Comparison of ENCODE assay signal across 28 cellular contexts in the genomic region with DNA sequence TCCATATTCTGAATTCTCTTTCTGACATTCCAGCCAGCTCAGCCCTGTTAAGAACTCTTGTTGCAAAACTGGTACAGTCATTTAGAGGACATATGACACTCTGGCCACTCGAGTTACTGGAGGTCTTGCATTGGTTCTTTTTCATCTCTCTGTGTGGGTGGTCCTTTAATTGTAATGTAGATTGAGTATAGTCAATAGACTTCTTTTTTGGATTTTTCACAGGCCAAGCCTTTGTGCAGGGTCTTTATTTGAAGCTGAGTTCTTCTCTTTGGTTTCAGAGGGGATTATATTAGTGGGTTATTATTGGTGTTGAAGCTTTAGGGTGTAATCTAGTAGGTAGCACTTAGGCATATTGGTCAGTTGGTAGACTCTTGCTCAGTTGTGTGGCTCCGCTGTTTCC.
"Had no signal": no experiment of that assay in that cellular context is flagged by ENCODE, and none has a peak within 500 bp of the region (broad histone marks: within the 10 kb centered on the region; RNA-seq: fewer than 3 reads in every experiment).

No MANE protein-coding gene starts in this region.

- H3K9me3 Mint-ChIP-seq: activated naive CD4-positive, alpha-beta T cell treated with anti-CD3 and anti-CD28 coated beads, Interleukin-2, amount 10 ng/mL, durations not matched to agents 7 days and 5 days; activated T-helper 2 cell treated with anti-CD3 and anti-CD28 coated beads, Interferon-gamma antibody, Interleukin-2, Interleukin-4, amounts not matched to agents 10 μg/mL and 5 μg/mL and 100 μg/mL, durations not matched to agents 14 hours and 24 hours and 36 hours had no signal

- H3K27ac Mint-ChIP-seq: activated B cell treated with CpG ODN at 0.5 μM for 24 hours; activated CD4-positive, alpha-beta T cell treated with anti-CD3 and anti-CD28 coated beads, Interleukin-2, amount 10 ng/mL, durations not matched to agents 24 days and 14 days; activated CD8-positive, alpha-beta memory T cell treated with anti-CD3 and anti-CD28 coated beads, Interleukin-2, amount 10 ng/mL, durations not matched to agents 7 days and 5 days; activated naive CD4-positive, alpha-beta T cell treated with anti-CD3 and anti-CD28 coated beads, Interleukin-2, amount 10 ng/mL, durations not matched to agents 7 days and 5 days; activated naive CD8-positive, alpha-beta T cell treated with anti-CD3 and anti-CD28 coated beads for 36 hours; activated T-helper 2 cell treated with anti-CD3 and anti-CD28 coated beads, Interferon-gamma antibody, Interleukin-2, Interleukin-4, amounts not matched to agents 10 μg/mL and 5 μg/mL and 100 μg/mL, durations not matched to agents 14 hours and 24 hours and 36 hours; T-helper 2 cell treated with Interferon-gamma antibody and Interleukin-4, amounts not matched to agents 5 μg/mL and 100 μg/mL, for 36 hours had no signal

- H3K27me3 ChIP-seq: Peyer's patch, SJSA1 had no signal

- ATAC-seq: activated CD8-positive, alpha-beta memory T cell treated with anti-CD3 and anti-CD28 coated beads, Interleukin-2, amount 10 ng/mL, durations not matched to agents 7 days and 5 days; SK-N-SH treated with all-trans-retinoic acid at 6 μM for 48 hours had no signal

- H3K4me3 Mint-ChIP-seq: activated B cell treated with CpG ODN at 0.5 μM for 24 hours; activated CD4-positive, alpha-beta T cell treated with anti-CD3 and anti-CD28 coated beads, Interleukin-2, amount 10 ng/mL, durations not matched to agents 24 days and 14 days; activated CD8-positive, alpha-beta memory T cell treated with anti-CD3 and anti-CD28 coated beads, Interleukin-2, amount 10 ng/mL, durations not matched to agents 7 days and 5 days; activated naive CD4-positive, alpha-beta T cell treated with anti-CD3 and anti-CD28 coated beads, Interleukin-2, amount 10 ng/mL, durations not matched to agents 7 days and 5 days; activated naive CD8-positive, alpha-beta T cell treated with anti-CD3 and anti-CD28 coated beads for 36 hours; T-helper 2 cell treated with Interferon-gamma antibody and Interleukin-4, amounts not matched to agents 5 μg/mL and 100 μg/mL, for 36 hours had no signal

- H3K27ac ChIP-seq: Peyer's patch, RWPE1, SJSA1 had no signal

- H3K4me1 ChIP-seq: Peyer's patch had no signal

- H3K36me3 ChIP-seq: Peyer's patch, SJSA1 had no signal

- H3K9me3 ChIP-seq: Peyer's patch, SJSA1 had no signal

- H3K4me3 ChIP-seq: Peyer's patch, SJSA1 had no signal

- H3K27me3 Mint-ChIP-seq: activated CD4-positive, alpha-beta T cell treated with anti-CD3 and anti-CD28 coated beads, Interleukin-2, amount 10 ng/mL, durations not matched to agents 24 days and 14 days; activated naive CD4-positive, alpha-beta T cell treated with anti-CD3 and anti-CD28 coated beads, Interleukin-2, amount 10 ng/mL, durations not matched to agents 7 days and 5 days had no signal

- H3K36me3 Mint-ChIP-seq: activated CD8-positive, alpha-beta memory T cell treated with anti-CD3 and anti-CD28 coated beads, Interleukin-2, amount 10 ng/mL, durations not matched to agents 7 days and 5 days; activated naive CD4-positive, alpha-beta T cell treated with anti-CD3 and anti-CD28 coated beads, Interleukin-2, amount 10 ng/mL, durations not matched to agents 7 days and 5 days; activated naive CD8-positive, alpha-beta T cell treated with anti-CD3 and anti-CD28 coated beads for 36 hours had no signal

- H3K4me1 Mint-ChIP-seq: activated B cell treated with CpG ODN at 0.5 μM for 24 hours; activated CD4-positive, alpha-beta T cell treated with anti-CD3 and anti-CD28 coated beads, Interleukin-2, amount 10 ng/mL, durations not matched to agents 24 days and 14 days; activated CD8-positive, alpha-beta memory T cell treated with anti-CD3 and anti-CD28 coated beads, Interleukin-2, amount 10 ng/mL, durations not matched to agents 7 days and 5 days; activated naive CD4-positive, alpha-beta T cell treated with anti-CD3 and anti-CD28 coated beads, Interleukin-2, amount 10 ng/mL, durations not matched to agents 7 days and 5 days; activated naive CD8-positive, alpha-beta T cell treated with anti-CD3 and anti-CD28 coated beads for 36 hours had no signal

- DNase-seq: activated B cell treated with CpG ODN at 0.5 μM for 24 hours; activated CD4-positive, alpha-beta T cell treated with anti-CD3 and anti-CD28 coated beads for 1 hour; activated CD4-positive, alpha-beta T cell treated with anti-CD3 and anti-CD28 coated beads, Interleukin-2, amount 10 ng/mL, durations not matched to agents 24 days and 14 days; activated CD4-positive, alpha-beta T cell treated with anti-CD3 and anti-CD28 coated beads, Interleukin-2, amount 50 U/mL, for 48 hours; activated CD8-positive, alpha-beta memory T cell treated with anti-CD3 and anti-CD28 coated beads, Interleukin-2, amount 10 ng/mL, durations not matched to agents 7 days and 5 days; activated gamma-delta T cell treated with Interleukin-2 at 50 U/mL for 16 hours; activated naive CD4-positive, alpha-beta T cell treated with anti-CD3 and anti-CD28 coated beads, Interleukin-2, amount 10 ng/mL, durations not matched to agents 7 days and 5 days; activated naive CD8-positive, alpha-beta T cell treated with anti-CD3 and anti-CD28 coated beads for 36 hours; activated T-cell treated with anti-CD3 and anti-CD28 coated beads, Interleukin-2, amount 50 U/mL, for 48 hours; anterior cingulate cortex; caudate nucleus; NCI-H1048; NCI-H2029; NCI-H2107; NCI-H2171 treated with DMSO at 0.1 percent for 48 hours; NCI-H226; NCI-H510A; NCI-H526 treated with DMSO at 0.1 percent for 48 hours; NCI-H82; NK-92 treated with Interleukin-12 subunit alpha and Interleukin-12 subunit beta, amount 100 ng/mL, for 24 hours; Peyer's patch; Right ventricle myocardium superior; SW 1271 had no signal
